19 cellular contexts compared by ENCODE assay signal in the genomic region with DNA sequence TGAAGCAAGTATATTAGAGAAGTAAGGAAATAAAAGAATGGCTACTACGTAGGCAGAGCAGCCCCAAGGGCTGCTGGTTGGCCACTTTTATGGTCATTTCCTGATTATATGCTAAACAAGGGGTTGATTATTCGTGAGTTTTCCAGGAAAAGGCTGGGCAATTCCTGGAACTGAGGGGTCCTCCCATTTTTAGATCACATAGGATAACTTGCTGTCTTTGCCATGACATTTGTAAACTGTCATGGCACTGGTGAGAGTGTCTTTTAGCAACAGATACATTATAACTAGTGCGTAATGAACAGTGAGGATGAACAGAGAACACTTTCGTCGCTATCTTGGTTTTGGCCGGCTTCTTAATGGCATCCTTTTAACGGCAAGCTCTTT.
"Had no signal": no experiment of that assay in that cellular context is flagged by ENCODE, and none has a peak within 500 bp of the region (broad histone marks: within the 10 kb centered on the region; RNA-seq: fewer than 3 reads in every experiment).

No MANE protein-coding gene starts in this region.

- ATAC-seq: heart right ventricle; naive thymus-derived CD8-positive, alpha-beta T cell; pancreas; right cardiac atrium; WTC11 had no signal

- H3K27ac ChIP-seq: coronary artery, epithelial cell of prostate, heart right ventricle, thyroid gland had no signal

- DNase-seq: activated naive CD4-positive, alpha-beta T cell treated with Interleukin-2 at 50 U/mL for 16 hours; activated naive CD8-positive, alpha-beta T cell treated with anti-CD3 and anti-CD28 coated beads, Interleukin-2, amount 10 ng/mL, durations not matched to agents 7 days and 5 days; activated T-cell treated with anti-CD3 and anti-CD28 coated beads, Interleukin-2, amount 50 U/mL, for 1 hour; amniotic stem cell; cerebellar nuclear complex; heart right ventricle; kidney; right cardiac atrium; stimulated activated CD4-positive, alpha-beta T cell treated with anti-CD3 and anti-CD28 coated beads, Interleukin-12 subunit alpha, Interleukin-12 subunit beta, amount 100 ng/mL, for 4 hours; stimulated activated CD4-positive, alpha-beta T cell treated with anti-CD3 and anti-CD28 coated beads, Interleukin-4, amount 100 ng/mL, for 4 hours; substantia nigra; thyroid gland had no signal

- H3K27ac Mint-ChIP-seq: activated naive CD8-positive, alpha-beta T cell treated with anti-CD3 and anti-CD28 coated beads, Interleukin-2, amount 10 ng/mL, durations not matched to agents 7 days and 5 days; stimulated activated naive CD8-positive, alpha-beta T cell treated with anti-CD3 and anti-CD28 coated beads, Interleukin-15, Interleukin-2, amounts not matched to agents 100 ng/mL and 50 ng/mL, for 24 hours; WTC11 had no signal

- H3K9me3 ChIP-seq: pancreas, thyroid gland had no signal

- H3K27me3 ChIP-seq: heart right ventricle, pancreas, thyroid gland had no signal

- H3K27me3 Mint-ChIP-seq: activated naive CD8-positive, alpha-beta T cell treated with anti-CD3 and anti-CD28 coated beads, Interleukin-2, amount 10 ng/mL, durations not matched to agents 7 days and 5 days; stimulated activated naive CD8-positive, alpha-beta T cell treated with anti-CD3 and anti-CD28 coated beads, Interleukin-15, Interleukin-2, amounts not matched to agents 100 ng/mL and 50 ng/mL, for 24 hours had no signal

- H3K36me3 ChIP-seq: heart right ventricle, pancreas, thyroid gland had no signal

- H3K4me3 Mint-ChIP-seq: activated naive CD8-positive, alpha-beta T cell treated with anti-CD3 and anti-CD28 coated beads, Interleukin-2, amount 10 ng/mL, durations not matched to agents 7 days and 5 days; stimulated activated naive CD8-positive, alpha-beta T cell treated with anti-CD3 and anti-CD28 coated beads, Interleukin-15, Interleukin-2, amounts not matched to agents 100 ng/mL and 50 ng/mL, for 24 hours; WTC11 had no signal

- H3K4me3 ChIP-seq: coronary artery, heart right ventricle, lung, pancreas, thyroid gland had no signal
